36 cellular contexts compared by ENCODE assay signal in genomic region chr1:189538271-189538670, GRCh38.
"Had no signal": no experiment of that assay in that cellular context is flagged by ENCODE, and none has a peak within 500 bp of the region (broad histone marks: within the 10 kb centered on the region; RNA-seq: fewer than 3 reads in every experiment).

No MANE protein-coding gene starts in this region.

- H3K9me3 ChIP-seq: body of pancreas, breast epithelium, Peyer's patch, SJSA1, SK-N-SH had no signal

- H3K4me2 ChIP-seq: SK-N-SH had no signal

- H3K36me3 ChIP-seq: breast epithelium, Peyer's patch, SJSA1 had no signal

- H3K9me2 ChIP-seq: SK-N-SH had no signal

- H3K27ac ChIP-seq: body of pancreas, breast epithelium, Peyer's patch, SJSA1 had no signal

- H3K9ac ChIP-seq: SK-N-SH had no signal

- H3K9me3 Mint-ChIP-seq: activated naive CD4-positive, alpha-beta T cell treated with anti-CD3 and anti-CD28 coated beads, Interleukin-2, amount 50 U/mL, for 24 hours; T-helper 1 cell treated with Interleukin-12 subunit alpha and Interleukin-12 subunit beta and Interleukin-4 antibody, amounts not matched to agents 30 μg/mL and 1 μg/mL, for 36 hours had no signal

- H3K27ac Mint-ChIP-seq: activated CD4-positive, alpha-beta T cell treated with anti-CD3 and anti-CD28 coated beads for 36 hours; activated CD4-positive, alpha-beta T cell treated with anti-CD3 and anti-CD28 coated beads, Interleukin-2, amount 10 ng/mL, durations not matched to agents 7 days and 5 days; activated CD8-positive, alpha-beta T cell treated with anti-CD3 and anti-CD28 coated beads, Interleukin-2, amount 10 ng/mL, durations not matched to agents 7 days and 5 days; activated naive CD4-positive, alpha-beta T cell treated with anti-CD3 and anti-CD28 coated beads, Interleukin-2, amount 50 U/mL, for 24 hours; activated naive CD8-positive, alpha-beta T cell treated with anti-CD3 and anti-CD28 coated beads, Interleukin-2, amount 10 ng/mL, durations not matched to agents 7 days and 5 days; activated T-cell treated with anti-CD3 and anti-CD28 coated beads, Interleukin-2, amount 50 U/mL, for 24 hours; activated T-helper 2 cell treated with anti-CD3 and anti-CD28 coated beads, Interferon-gamma antibody, Interleukin-2, Interleukin-4, amounts not matched to agents 10 μg/mL and 5 μg/mL and 100 μg/mL, durations not matched to agents 14 hours and 24 hours and 36 hours; T-helper 1 cell treated with Interleukin-12 subunit alpha and Interleukin-12 subunit beta and Interleukin-4 antibody, amounts not matched to agents 30 μg/mL and 1 μg/mL, for 36 hours; T-helper 2 cell treated with Interferon-gamma antibody and Interleukin-4, amounts not matched to agents 5 μg/mL and 100 μg/mL, for 36 hours; WTC11 had no signal

- H3K4me3 ChIP-seq: body of pancreas, breast epithelium, Peyer's patch, SJSA1 had no signal

- DNase-seq: activated CD4-positive, alpha-beta T cell treated with anti-CD3 and anti-CD28 coated beads for 36 hours; activated CD4-positive, alpha-beta T cell treated with anti-CD3 and anti-CD28 coated beads, Interleukin-2, amount 10 ng/mL, durations not matched to agents 7 days and 5 days; activated CD4-positive, alpha-beta T cell treated with anti-CD3 and anti-CD28 coated beads, Interleukin-2, amount 50 U/mL, for 48 hours; activated CD8-positive, alpha-beta T cell treated with anti-CD3 and anti-CD28 coated beads, Interleukin-2, amount 10 ng/mL, durations not matched to agents 7 days and 5 days; activated gamma-delta T cell; activated naive CD4-positive, alpha-beta T cell treated with Interleukin-2 at 50 U/mL for 16 hours; activated naive CD8-positive, alpha-beta T cell treated with anti-CD3 and anti-CD28 coated beads, Interleukin-2, amount 10 ng/mL, durations not matched to agents 7 days and 5 days; activated T-cell treated with anti-CD3 and anti-CD28 coated beads, Interleukin-2, amount 50 U/mL, for 24 hours; body of pancreas; caudate nucleus; cerebellar nuclear complex; Kasumi-1; KG1; MM.1S; MV-4-11; NCI-H1092; NCI-H1436 treated with DMSO at 0.1 percent for 48 hours; NCI-H1694 treated with DMSO at 0.1 percent for 48 hours; NCI-H2029; NCI-H2171; NCI-H446; NCI-H510A treated with DMSO at 0.1 percent for 48 hours; NCI-H526 treated with DMSO at 0.1 percent for 48 hours; NCI-H82; Peyer's patch; RPMI8226; SHP77 treated with DMSO at 0.1 percent for 48 hours; SK-N-SH had no signal

- H3K4me3 Mint-ChIP-seq: activated CD4-positive, alpha-beta T cell treated with anti-CD3 and anti-CD28 coated beads for 36 hours; activated CD4-positive, alpha-beta T cell treated with anti-CD3 and anti-CD28 coated beads, Interleukin-2, amount 10 ng/mL, durations not matched to agents 7 days and 5 days; activated CD8-positive, alpha-beta T cell treated with anti-CD3 and anti-CD28 coated beads, Interleukin-2, amount 10 ng/mL, durations not matched to agents 7 days and 5 days; activated naive CD4-positive, alpha-beta T cell treated with anti-CD3 and anti-CD28 coated beads, Interleukin-2, amount 50 U/mL, for 24 hours; activated naive CD8-positive, alpha-beta T cell treated with anti-CD3 and anti-CD28 coated beads, Interleukin-2, amount 10 ng/mL, durations not matched to agents 7 days and 5 days; activated T-cell treated with anti-CD3 and anti-CD28 coated beads, Interleukin-2, amount 50 U/mL, for 24 hours; T-helper 1 cell treated with Interleukin-12 subunit alpha and Interleukin-12 subunit beta and Interleukin-4 antibody, amounts not matched to agents 30 μg/mL and 1 μg/mL, for 36 hours; T-helper 2 cell treated with Interferon-gamma antibody and Interleukin-4, amounts not matched to agents 5 μg/mL and 100 μg/mL, for 36 hours; WTC11 had no signal

- H3K4me1 ChIP-seq: body of pancreas, breast epithelium, Peyer's patch, SJSA1 had no signal

- H3K36me3 Mint-ChIP-seq: activated naive CD4-positive, alpha-beta T cell treated with anti-CD3 and anti-CD28 coated beads, Interleukin-2, amount 50 U/mL, for 24 hours; activated naive CD8-positive, alpha-beta T cell treated with anti-CD3 and anti-CD28 coated beads, Interleukin-2, amount 10 ng/mL, durations not matched to agents 7 days and 5 days; WTC11 had no signal

- ATAC-seq: activated CD4-positive, alpha-beta T cell treated with anti-CD3 and anti-CD28 coated beads for 36 hours; activated CD4-positive, CD25-positive, alpha-beta regulatory T cell treated with anti-CD3 and anti-CD28 coated beads, Interleukin-2, amount 50 U/mL, for 24 hours; activated CD8-positive, alpha-beta T cell treated with anti-CD3 and anti-CD28 coated beads, Interleukin-2, amount 10 ng/mL, durations not matched to agents 7 days and 5 days; body of pancreas; WTC11 had no signal

- H3K27me3 Mint-ChIP-seq: activated CD4-positive, alpha-beta T cell treated with anti-CD3 and anti-CD28 coated beads for 36 hours; activated CD4-positive, alpha-beta T cell treated with anti-CD3 and anti-CD28 coated beads, Interleukin-2, amount 10 ng/mL, durations not matched to agents 7 days and 5 days; activated naive CD4-positive, alpha-beta T cell treated with anti-CD3 and anti-CD28 coated beads, Interleukin-2, amount 50 U/mL, for 24 hours; activated naive CD8-positive, alpha-beta T cell treated with anti-CD3 and anti-CD28 coated beads, Interleukin-2, amount 10 ng/mL, durations not matched to agents 7 days and 5 days; activated T-cell treated with anti-CD3 and anti-CD28 coated beads, Interleukin-2, amount 50 U/mL, for 24 hours had no signal

- H3K27me3 ChIP-seq: body of pancreas, breast epithelium, Peyer's patch, SJSA1 had no signal

- H3K4me1 Mint-ChIP-seq: activated CD4-positive, alpha-beta T cell treated with anti-CD3 and anti-CD28 coated beads for 36 hours; activated CD4-positive, alpha-beta T cell treated with anti-CD3 and anti-CD28 coated beads, Interleukin-2, amount 10 ng/mL, durations not matched to agents 7 days and 5 days; activated naive CD4-positive, alpha-beta T cell treated with anti-CD3 and anti-CD28 coated beads, Interleukin-2, amount 50 U/mL, for 24 hours; activated naive CD8-positive, alpha-beta T cell treated with anti-CD3 and anti-CD28 coated beads, Interleukin-2, amount 10 ng/mL, durations not matched to agents 7 days and 5 days had no signal
